26 cellular contexts compared by ENCODE assay signal in genomic region chr7:124088590-124088989, GRCh38. TPM values are rescaled to one million over a fixed set of nuclear protein-coding genes. Genes with fewer than 3 reads are reported as not detected.
DNase-seq lines count a peak whose midpoint lies in the region; TF ChIP-seq lines count a peak whose summit lies in the region.
"Had no signal": no experiment of that assay in that cellular context is flagged by ENCODE, and none has a peak within 500 bp of the region (broad histone marks: within the 10 kb centered on the region; RNA-seq: fewer than 3 reads in every experiment).

No MANE protein-coding gene starts in this region.

- no peak overlapping the region for H3K27ac ChIP-seq in PC-9
- H3K27ac ChIP-seq: A549 had no signal

- no peak overlapping the region for H3K4me2 ChIP-seq in PC-9
- H3K4me2 ChIP-seq: A549, GM23338 had no signal

- intact Hi-C loops in PC-9 (cut with micrococcal nuclease; ENCODE audit: unreplicated experiment), result no loop called here

- no peak overlapping the region for H2AFZ ChIP-seq in PC-9
- H2AFZ ChIP-seq: GM23338 had no signal

- no TSS peak for BruUV-seq in PC-9 (replicated peaks; lab: Mats Ljungman, UMichigan)

- POLR2A ChIA-PET in PC-9 (lab: Charles Lee; ENCODE audit: unreplicated experiment), result no interaction called here

- H3K36me3 ChIP-seq in PC-9 (ENCODE audit: low read depth), result no peaks in the 10 kb centered on the region
- H3K36me3 ChIP-seq: HAP-1 had no signal

- H3K4me1 ChIP-seq in PC-9 (replicated peaks; ENCODE audit: insufficient read depth), result no peaks in the 10 kb centered on the region
- H3K4me1 ChIP-seq: A549, HAP-1 had no signal

- DNase-seq in Daoy (ENCODE audit: low read depth), result peak; percentile 14
- DNase-seq in M059J (ENCODE audit: low read depth), result peak; percentile 2
- peak; percentile 89 for DNase-seq in amniotic epithelial cell (ENCODE audit: low read depth)
- DNase-seq in foreskin melanocyte, result peak; percentile 45
- no peak for DNase-seq in activated gamma-delta T cell (lab: John Stamatoyannopoulos, UW)
- no peak for DNase-seq in AML-193 (lab: John Stamatoyannopoulos, UW)
- DNase-seq in PC-9, result no peak
- DNase-seq: CD4-positive, CD25-positive, alpha-beta regulatory T cell; COR-L47; DMS 273 treated with DMSO at 0.1 percent for 48 hours; DMS79 treated with DMSO at 0.1 percent for 48 hours; KBM-7; NCI-H1105; NCI-H146; NCI-H2029; NCI-H2171 treated with DMSO at 0.1 percent for 48 hours; NCI-H446; NCI-H526; RPMI8226; SHP77 treated with DMSO at 0.1 percent for 48 hours; T-helper 17 cell had no signal

- H4K20me1 ChIP-seq in PC-9 (ENCODE audit: insufficient read depth), result no peaks in the 10 kb centered on the region

- TF ChIP-seq CTCF in PC-9 (conservative IDR thresholded peaks at IDR 0.05), result no peak

- H3K9me2 ChIP-seq in PC-9 (ENCODE audit: insufficient read depth), result 0 out of 2 replicates have a peak, but pooled peaks cover 3% of the 10 kb centered on the region

- H3K9me3 ChIP-seq in PC-9 (ENCODE audit: insufficient read depth, low read depth), result no peaks in the 10 kb centered on the region
- H3K9me3 ChIP-seq: A549, HAP-1 had no signal

- CTCF ChIA-PET in PC-9 (lab: Charles Lee), result no interaction called here

- no peaks in the 10 kb centered on the region for H3K79me2 ChIP-seq in PC-9 (ENCODE audit: low read depth)

- no peak overlapping the region for H3K4me3 ChIP-seq in PC-9
- H3K4me3 ChIP-seq: A549, GM23338, HAP-1 had no signal

- no peaks in the 10 kb centered on the region for H3F3A ChIP-seq in PC-9 (ENCODE audit: insufficient read depth, low read depth)

- H3K27me3 ChIP-seq in PC-9 (ENCODE audit: insufficient read depth, low read depth), result no peaks in the 10 kb centered on the region

RNA-seq across cellular contexts. Expression of gene TMEM229A, which starts 55.7 kb away (rescaled TPM):
- not detected in 2 replicates for total RNA-seq in Daoy (2014; rRNA removed; shearing (Covaris generic))
- not detected in 2 replicates for total RNA-seq in M059J (2014; rRNA removed; shearing (Covaris generic))
- not detected in 2 replicates for total RNA-seq in PC-9 (2021)
- total RNA-seq: CD4-positive, CD25-positive, alpha-beta regulatory T cell; G401; HT1080; T-helper 17 cell had no signal

Comparison
In these comparisons a context has a peak if more than half of its experiments do, and no peak if none do; other contexts are left out.
1. DNase-seq: peak in Daoy (single experiment), M059J (single experiment), amniotic epithelial cell (single experiment) and foreskin melanocyte (single experiment); none in activated gamma-delta T cell (single experiment), AML-193 (0 of 2) and PC-9 (0 of 2).